In the genomic region with DNA sequence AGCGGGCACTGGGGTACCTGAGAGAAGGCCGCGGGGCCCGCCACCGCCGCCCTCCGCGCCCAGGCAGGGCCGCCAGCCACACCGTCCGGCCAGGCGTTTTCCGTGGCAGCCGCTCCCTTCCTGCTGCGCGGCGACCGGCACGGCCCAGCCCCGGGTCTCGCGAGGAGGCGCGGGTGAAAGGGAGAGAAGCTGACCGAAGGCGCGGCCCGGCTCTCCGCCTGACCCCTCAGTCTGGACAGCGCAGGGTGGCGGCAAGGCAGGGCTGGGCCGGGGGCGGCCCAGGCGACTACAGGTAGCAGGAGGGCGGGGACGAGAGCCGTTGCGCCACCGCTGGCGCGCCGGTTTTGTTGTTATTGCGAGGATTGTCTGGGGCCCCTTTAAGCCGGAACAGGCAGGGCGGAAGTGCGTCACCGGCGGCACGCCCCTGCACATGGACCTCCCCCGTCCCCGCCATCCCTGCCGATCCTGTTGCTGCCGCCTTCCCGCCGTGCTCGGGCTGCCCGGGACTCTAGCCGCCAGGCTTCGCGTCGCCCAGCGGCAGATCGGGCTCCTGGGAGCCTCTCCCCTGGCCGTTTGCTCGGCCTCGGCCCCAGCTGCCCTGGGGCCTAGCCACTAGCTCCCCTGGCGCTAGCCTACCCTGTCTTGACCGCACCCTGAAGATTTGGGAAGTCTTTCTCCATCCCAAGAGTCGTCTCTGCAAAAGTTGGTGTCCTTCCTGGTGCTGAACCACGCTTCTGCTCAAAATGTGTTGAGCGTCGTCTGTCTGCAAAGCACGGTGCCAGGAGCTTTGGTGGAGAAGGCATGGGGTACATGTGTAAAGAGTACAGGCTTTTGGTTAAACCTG, we compare ENCODE assay signal across 8 cellular contexts. TPM values are rescaled to one million over a fixed set of nuclear protein-coding genes. Genes with fewer than 3 reads are reported as not detected.
DNase-seq lines count a peak whose midpoint lies in the region; ATAC-seq, FAIRE-seq and TF ChIP-seq lines count a peak whose summit lies in the region.

A gene with protein sequence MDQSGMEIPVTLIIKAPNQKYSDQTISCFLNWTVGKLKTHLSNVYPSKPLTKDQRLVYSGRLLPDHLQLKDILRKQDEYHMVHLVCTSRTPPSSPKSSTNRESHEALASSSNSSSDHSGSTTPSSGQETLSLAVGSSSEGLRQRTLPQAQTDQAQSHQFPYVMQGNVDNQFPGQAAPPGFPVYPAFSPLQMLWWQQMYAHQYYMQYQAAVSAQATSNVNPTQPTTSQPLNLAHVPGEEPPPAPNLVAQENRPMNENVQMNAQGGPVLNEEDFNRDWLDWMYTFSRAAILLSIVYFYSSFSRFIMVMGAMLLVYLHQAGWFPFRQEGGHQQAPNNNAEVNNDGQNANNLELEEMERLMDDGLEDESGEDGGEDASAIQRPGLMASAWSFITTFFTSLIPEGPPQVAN (minus strand): TSS at position 352 of the 844 bp plus-strand sequence. CDS start 805 bp downstream, outside the sequence.

- H3K36me3 ChIP-seq in DOHH2 (ENCODE audit: control insufficient read depth, low read length): peaks cover 3% of the 10 kb centered on the region; the same call in 1 of the 2 replicates
- no peaks in the 10 kb centered on the region for H3K36me3 ChIP-seq in GM23248 (ENCODE audit: low read depth)
- H3K36me3 ChIP-seq in Karpas-422 (ENCODE audit: insufficient read depth, low read length): no peaks in the 10 kb centered on the region
- H3K36me3 ChIP-seq in esophagus muscularis mucosa: no peaks in the 10 kb centered on the region
- no peaks in the 10 kb centered on the region for H3K36me3 ChIP-seq in muscle layer of duodenum (ENCODE audit: control insufficient read depth in 1 of 2, insufficient read depth in 2 of 2, low read length in 2 of 2)

- peaks cover 15 to 16% of the 10 kb centered on the region in 2 donors for H3K36me3 Mint-ChIP-seq in activated T-cell treated with anti-CD3 and anti-CD28 coated beads, Interleukin-2, amount 50 U/mL, for 72 hours (ENCODE audit: insufficient read depth in 2 of 2)

- TF ChIP-seq CTCF in DOHH2 (IDR thresholded peaks at IDR 0.05; ENCODE audit: low read depth, low read length, poor library complexity, severe bottlenecking) (peak; percentile 20), esophagus muscularis mucosa (IDR thresholded peaks at IDR 0.05) (no peak)

- H3K9ac ChIP-seq in GM23248: peak within 1 kb of the TSS; percentile 91
- H3K9ac ChIP-seq in Karpas-422 (ENCODE audit: low read length): peak within 1 kb of the TSS; percentile 96

- no peaks in the 10 kb centered on the region for H3K9me3 ChIP-seq in DOHH2 (ENCODE audit: control insufficient read depth, insufficient read depth, low read length)
- no peaks in the 10 kb centered on the region for H3K9me3 ChIP-seq in GM23248 (ENCODE audit: low read depth)
- no peaks in the 10 kb centered on the region for H3K9me3 ChIP-seq in Karpas-422 (ENCODE audit: low read length)
- H3K9me3 ChIP-seq in esophagus muscularis mucosa: no peaks in the 10 kb centered on the region
- H3K9me3 ChIP-seq in muscle layer of duodenum (ENCODE audit: control insufficient read depth in 1 of 2, low read length in 2 of 2): no peaks in the 10 kb centered on the region

- peak within 1 kb of the TSS; percentile 91 for H3K27ac Mint-ChIP-seq in activated T-cell treated with anti-CD3 and anti-CD28 coated beads, Interleukin-2, amount 50 U/mL, for 72 hours

- H3K9me3 Mint-ChIP-seq in activated T-cell treated with anti-CD3 and anti-CD28 coated beads, Interleukin-2, amount 50 U/mL, for 72 hours: peaks cover 0 to 2% of the 10 kb centered on the region in 2 donors

- H3K4me1 ChIP-seq in DOHH2 (ENCODE audit: control insufficient read depth, low read length) (peaks cover 45% of the 10 kb centered on the region), GM23248 (ENCODE audit: insufficient read depth) (peaks cover 50% of the 10 kb centered on the region), Karpas-422 (ENCODE audit: low read length) (peaks cover 41% of the 10 kb centered on the region), esophagus muscularis mucosa (peaks cover 36 to 54% (median 49%) of the 10 kb centered on the region in 4 donors), muscle layer of duodenum (ENCODE audit: control insufficient read depth in 1 of 2, insufficient read depth in 2 of 2, low read length in 2 of 2) (peaks cover 16 to 44% of the 10 kb centered on the region in 2 donors)

- peak within 1 kb of the TSS; percentile 23 for H3K27ac ChIP-seq in DOHH2 (ENCODE audit: low read depth, low read length)
- H3K27ac ChIP-seq in GM23248: peak within 1 kb of the TSS; percentile 84
- no peak within 1 kb of the TSS for H3K27ac ChIP-seq in Karpas-422 (ENCODE audit: low read length)
- H3K27ac ChIP-seq in esophagus muscularis mucosa (replicated peaks in 1 of 4): peak within 1 kb of the TSS; percentile 91 to 98 (median 95)
- peak within 1 kb of the TSS; percentile 94 for H3K27ac ChIP-seq in muscle layer of duodenum (ENCODE audit: low read length)

- no peak for FAIRE-seq in RCC 7860 (lab: Jason Lieb, UNC)

- no peaks in the 10 kb centered on the region for H3K27me3 Mint-ChIP-seq in activated T-cell treated with anti-CD3 and anti-CD28 coated beads, Interleukin-2, amount 50 U/mL, for 72 hours (ENCODE audit: low read depth)

- H3K4me2 ChIP-seq in DOHH2 (ENCODE audit: low read length): peak within 1 kb of the TSS; percentile 77
- H3K4me2 ChIP-seq in GM23248 (ENCODE audit: unreplicated experiment): peak within 1 kb of the TSS; percentile 99
- H3K4me2 ChIP-seq in Karpas-422 (ENCODE audit: low read depth, low read length, poor library complexity, severe bottlenecking): peak within 1 kb of the TSS; percentile 98

- 0 out of 2 replicates have a peak, but pooled peaks cover 4% of the 10 kb centered on the region for H3F3A ChIP-seq in DOHH2 (ENCODE audit: control insufficient read depth, insufficient read depth)
- H3F3A ChIP-seq in GM23248 (ENCODE audit: insufficient read depth): peaks cover 13% of the 10 kb centered on the region; the same call in 1 of the 2 replicates

- H3K4me3 ChIP-seq in DOHH2 (ENCODE audit: low read length) (peak within 1 kb of the TSS; percentile 85), GM23248 (peak within 1 kb of the TSS; percentile 96), Karpas-422 (ENCODE audit: low read length) (peak within 1 kb of the TSS; percentile 98), esophagus muscularis mucosa (peak within 1 kb of the TSS; percentile 89 to 99 (median 96)), muscle layer of duodenum (ENCODE audit: low read depth in 1 of 2, low read length in 2 of 2) (peak within 1 kb of the TSS; percentile 90 to 99)

- no peaks in the 10 kb centered on the region for H3K27me3 ChIP-seq in DOHH2 (ENCODE audit: control insufficient read depth, low read length)
- H3K27me3 ChIP-seq in GM23248 (replicated peaks; ENCODE audit: insufficient read depth): no peaks in the 10 kb centered on the region
- H3K27me3 ChIP-seq in Karpas-422 (ENCODE audit: low read length): no peaks in the 10 kb centered on the region
- no peaks in the 10 kb centered on the region for H3K27me3 ChIP-seq in esophagus muscularis mucosa
- H3K27me3 ChIP-seq in muscle layer of duodenum (ENCODE audit: low read depth, low read length): no peaks in the 10 kb centered on the region

- intact Hi-C loops in esophagus muscularis mucosa (cut with DNase I): loop anchor here (5.0 kb wide), 1 partner anchor 107 kb away; the partner anchor contains the start of gene SEPTIN7

- 0 out of 2 replicates have a peak, but pooled peaks cover 4% of the 10 kb centered on the region for H4K20me1 ChIP-seq in DOHH2 (ENCODE audit: control insufficient read depth, insufficient read depth, low read depth, low read length)
- no peaks in the 10 kb centered on the region for H4K20me1 ChIP-seq in GM23248 (ENCODE audit: insufficient read depth)
- H4K20me1 ChIP-seq in Karpas-422 (ENCODE audit: insufficient read depth, low read depth, low read length): no peaks in the 10 kb centered on the region

- H3K79me2 ChIP-seq in DOHH2 (ENCODE audit: control insufficient read depth, low read length): peaks cover 54% of the 10 kb centered on the region
- peaks cover 57% of the 10 kb centered on the region for H3K79me2 ChIP-seq in GM23248 (ENCODE audit: insufficient read depth)
- peaks cover 32% of the 10 kb centered on the region for H3K79me2 ChIP-seq in Karpas-422 (ENCODE audit: low read length)

- no peak for TF ChIP-seq EP300 in esophagus muscularis mucosa (IDR thresholded peaks at IDR 0.05)

- 0 to 2% methylated on average over 32 to 46 of the region's 73 CpGs for WGBS in GM23248 (ENCODE audit: low coverage in 1 of 2, low lambda C conversion rate in 2 of 2, missing lambda C conversion rate in 2 of 2), 2 experiments
- WGBS in esophagus muscularis mucosa: 1% methylated on average over 48 of the region's 73 CpGs

- DNase-seq in GM23248 (peak; percentile 94), Karpas-422 (peak; percentile 95), RCC 7860 (ENCODE audit: low spot score) (peak; percentile 80), esophagus muscularis mucosa (ENCODE audit: extremely low spot score) (peak; percentile 96)
- peak; percentile 91 to 94 for DNase-seq in activated T-cell treated with anti-CD3 and anti-CD28 coated beads, Interleukin-2, amount 50 U/mL, for 72 hours
- peak; percentile 78 for DNase-seq in stimulated activated CD8-positive, alpha-beta memory T cell treated with anti-CD3 and anti-CD28 coated beads, Interleukin-7, amount 100 ng/mL, for 24 hours (ENCODE audit: low read depth)

- no peaks in the 10 kb centered on the region for H3K9me2 ChIP-seq in DOHH2 (replicated peaks; ENCODE audit: control insufficient read depth, low read length)
- H3K9me2 ChIP-seq in GM23248 (ENCODE audit: insufficient read depth): no peaks in the 10 kb centered on the region
- no peaks in the 10 kb centered on the region for H3K9me2 ChIP-seq in Karpas-422 (replicated peaks; ENCODE audit: insufficient read depth, low read length)

- in situ Hi-C loops in GM23248 (cut with MboI): no loop called here

- peak within 1 kb of the TSS; percentile 88 to 97 for H3K4me3 Mint-ChIP-seq in activated T-cell treated with anti-CD3 and anti-CD28 coated beads, Interleukin-2, amount 50 U/mL, for 72 hours

- H2AFZ ChIP-seq in GM23248 (peak within 1 kb of the TSS; percentile 85), Karpas-422 (ENCODE audit: low read length) (peak within 1 kb of the TSS; percentile 92)

- ATAC-seq in activated T-cell treated with anti-CD3 and anti-CD28 coated beads, Interleukin-2, amount 50 U/mL, for 72 hours (replicated peaks in 1 of 2): peak; percentile 87 to 89

- peak; percentile 47 for TF ChIP-seq POLR2A in esophagus muscularis mucosa (IDR thresholded peaks at IDR 0.05; ENCODE audit: low read depth)

- H3K4me1 Mint-ChIP-seq in activated T-cell treated with anti-CD3 and anti-CD28 coated beads, Interleukin-2, amount 50 U/mL, for 72 hours (ENCODE audit: low read depth): peaks cover 64% of the 10 kb centered on the region

RNA-seq across cellular contexts. Expression of the gene that starts here (rescaled TPM):
- 15.2 and 33.3 TPM in 2 replicates for total RNA-seq in GM23248 (2014; rRNA removed; shearing (Covaris generic))
- polyA plus RNA-seq in GM23248 (2016; fragmentation: Nextera tagmentation; extraction: Ambion mirVana): 21.9 and 22.7 TPM in 2 replicates
- 13.7 and 17.3 TPM in 2 replicates for total RNA-seq in Karpas-422 (2014; rRNA removed; shearing (Covaris generic); ENCODE audit: low replicate concordance)
- total RNA-seq in activated T-cell treated with anti-CD3 and anti-CD28 coated beads, Interleukin-2, amount 50 U/mL, for 72 hours: 10 to 100 TPM; 37.5 to 40.4 TPM
- 10 to 100 TPM; 25.3 to 43.4 (median 33.9) TPM for total RNA-seq in esophagus muscularis mucosa
